10 cellular contexts compared by ENCODE assay signal in the genomic region with DNA sequence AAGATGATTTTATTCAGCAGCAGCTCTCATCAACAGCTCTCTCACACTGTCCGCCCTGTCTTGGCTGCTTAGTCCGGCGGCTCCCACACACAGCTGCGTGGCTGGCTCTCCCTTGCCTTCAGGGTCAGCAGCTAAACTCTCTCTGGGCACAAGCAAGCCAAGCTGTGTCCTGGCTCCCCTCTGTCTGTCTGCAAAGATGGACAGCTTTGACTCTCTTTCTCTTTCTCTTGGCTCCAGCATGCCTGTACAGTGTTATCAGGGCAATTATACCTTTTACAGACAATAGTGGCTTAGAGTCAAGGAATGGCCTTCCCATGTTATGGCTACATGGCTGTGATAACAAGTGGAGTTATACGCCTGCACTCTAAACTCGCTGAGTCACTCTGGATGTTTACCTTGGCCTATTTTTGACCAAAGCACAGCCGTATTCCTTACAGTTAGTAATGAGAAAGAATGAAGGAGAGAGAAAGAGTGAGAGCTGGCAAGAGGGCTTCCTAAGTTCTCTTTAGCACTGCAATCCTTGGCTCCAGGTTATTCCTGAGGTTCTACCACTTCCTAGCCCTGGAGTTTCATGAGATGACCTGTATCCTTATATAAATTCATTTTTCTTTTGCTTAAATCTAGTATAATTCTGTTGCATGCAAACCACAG. TPM values are rescaled to one million over a fixed set of nuclear protein-coding genes. Genes with fewer than 3 reads are reported as not detected.
A peak's percentile ranks its signal among the peaks of the same experiment; 100 is the strongest.
DNase-seq lines count a peak whose midpoint lies in the region; ATAC-seq lines count a peak whose summit lies in the region.
"Had no signal": no experiment of that assay in that cellular context is flagged by ENCODE, and none has a peak within 500 bp of the region (broad histone marks: within the 10 kb centered on the region; RNA-seq: fewer than 3 reads in every experiment).

No MANE protein-coding gene starts in this region.

- H3K27me3 Mint-ChIP-seq in activated T-helper 1 cell treated with anti-CD3 and anti-CD28 coated beads, Interleukin-12 subunit alpha, Interleukin-12 subunit beta, Interleukin-2, Interleukin-4 antibody, amounts not matched to agents 30 ng/mL and 10 ng/mL and 1 ng/mL, durations not matched to agents 14 hours and 24 hours and 36 hours (ENCODE audit: insufficient read depth): no peaks in the 10 kb centered on the region

- peaks cover 8 to 14% of the 10 kb centered on the region in 2 donors for H3K4me1 ChIP-seq in mucosa of rectum (ENCODE audit: control insufficient read depth in 2 of 2, insufficient read depth in 2 of 2, low read length in 2 of 2)
- no peaks in the 10 kb centered on the region for H3K4me1 ChIP-seq in aorta (ENCODE audit: control insufficient read depth in 1 of 2, insufficient read depth in 2 of 2, low read length in 2 of 2)
- H3K4me1 ChIP-seq: BLaER1 had no signal

- no peaks in the 10 kb centered on the region for H3K9me3 Mint-ChIP-seq in activated T-helper 1 cell treated with anti-CD3 and anti-CD28 coated beads, Interleukin-12 subunit alpha, Interleukin-12 subunit beta, Interleukin-2, Interleukin-4 antibody, amounts not matched to agents 30 ng/mL and 10 ng/mL and 1 ng/mL, durations not matched to agents 14 hours and 24 hours and 36 hours
- H3K9me3 Mint-ChIP-seq: natural killer cell treated with Interleukin-12 subunit alpha and Interleukin-12 subunit beta and Interleukin-15 and Interleukin-18, amount 100 ng/mL, for 72 hours had no signal

- no peaks in the 10 kb centered on the region for H3K36me3 ChIP-seq in mucosa of rectum (ENCODE audit: control insufficient read depth in 2 of 2, insufficient read depth in 2 of 2, low read length in 2 of 2)
- no peaks in the 10 kb centered on the region for H3K36me3 ChIP-seq in aorta (ENCODE audit: control insufficient read depth in 1 of 2, insufficient read depth in 2 of 2, low read length in 1 of 2)
- H3K36me3 ChIP-seq: BLaER1 had no signal

- ATAC-seq in Right ventricle myocardium inferior (peak; percentile 88), aorta (ENCODE audit: low FRiP score) (peak; percentile 85)
- ATAC-seq: natural killer cell treated with Interleukin-12 subunit alpha and Interleukin-12 subunit beta and Interleukin-15 and Interleukin-18, amount 100 ng/mL, for 72 hours had no signal

- no peaks in the 10 kb centered on the region for H3K27me3 ChIP-seq in mucosa of rectum (ENCODE audit: control insufficient read depth in 2 of 2, insufficient read depth in 2 of 2, low read length in 2 of 2)
- no peaks in the 10 kb centered on the region for H3K27me3 ChIP-seq in aorta (ENCODE audit: control insufficient read depth in 1 of 2, insufficient read depth in 2 of 2, low read length in 1 of 2)
- H3K27me3 ChIP-seq: BLaER1 had no signal

- H3K4me3 ChIP-seq in mucosa of rectum (ENCODE audit: low read length in 2 of 2) (peak overlapping the region; percentile 40 to 48), aorta (ENCODE audit: low read length in 2 of 2) (no peak overlapping the region)
- H3K4me3 ChIP-seq: BLaER1 had no signal

- H3K27ac ChIP-seq in mucosa of rectum (ENCODE audit: low read depth in 2 of 2, low read length in 2 of 2) (peak overlapping the region; percentile 70 to 75), aorta (ENCODE audit: low read depth in 1 of 2, low read length in 2 of 2) (peak overlapping the region in 1 of 2 donors; percentile 78)
- H3K27ac ChIP-seq: BLaER1 had no signal

- H3K36me3 Mint-ChIP-seq in activated T-helper 1 cell treated with anti-CD3 and anti-CD28 coated beads, Interleukin-12 subunit alpha, Interleukin-12 subunit beta, Interleukin-2, Interleukin-4 antibody, amounts not matched to agents 30 ng/mL and 10 ng/mL and 1 ng/mL, durations not matched to agents 14 hours and 24 hours and 36 hours (ENCODE audit: low read depth): no peaks in the 10 kb centered on the region
- H3K36me3 Mint-ChIP-seq: natural killer cell treated with Interleukin-12 subunit alpha and Interleukin-12 subunit beta and Interleukin-15 and Interleukin-18, amount 100 ng/mL, for 72 hours had no signal

- peak; percentile 70 for DNase-seq in Right ventricle myocardium inferior (ENCODE audit: missing footprints)
- DNase-seq in cardiac septum (ENCODE audit: low spot score): no peak
- peak; percentile 90 to 97 for DNase-seq in dermis microvascular lymphatic vessel endothelial cell (ENCODE audit: low read depth in 2 of 2)
- DNase-seq in aorta: peak; percentile 71 to 80
- no peak for DNase-seq in cerebellar cortex (ENCODE audit: low spot score)
- no peak for DNase-seq in NCI-H82 treated with DMSO at 0.1 percent for 48 hours (lab: John Stamatoyannopoulos, UW; ENCODE audit: unreplicated experiment)
- DNase-seq in activated T-helper 1 cell treated with anti-CD3 and anti-CD28 coated beads, Interleukin-12 subunit alpha, Interleukin-12 subunit beta, Interleukin-2, Interleukin-4 antibody, amounts not matched to agents 30 ng/mL and 10 ng/mL and 1 ng/mL, durations not matched to agents 14 hours and 24 hours and 36 hours (ENCODE audit: low spot score): no peak

- H3K27ac Mint-ChIP-seq in activated T-helper 1 cell treated with anti-CD3 and anti-CD28 coated beads, Interleukin-12 subunit alpha, Interleukin-12 subunit beta, Interleukin-2, Interleukin-4 antibody, amounts not matched to agents 30 ng/mL and 10 ng/mL and 1 ng/mL, durations not matched to agents 14 hours and 24 hours and 36 hours: no peak overlapping the region
- H3K27ac Mint-ChIP-seq: natural killer cell treated with Interleukin-12 subunit alpha and Interleukin-12 subunit beta and Interleukin-15 and Interleukin-18, amount 100 ng/mL, for 72 hours had no signal

- no peak overlapping the region for H3K9ac ChIP-seq in mucosa of rectum (ENCODE audit: low read depth in 1 of 2, low read length in 2 of 2)
- H3K9ac ChIP-seq: BLaER1 had no signal

- no peak overlapping the region for H3K4me3 Mint-ChIP-seq in activated T-helper 1 cell treated with anti-CD3 and anti-CD28 coated beads, Interleukin-12 subunit alpha, Interleukin-12 subunit beta, Interleukin-2, Interleukin-4 antibody, amounts not matched to agents 30 ng/mL and 10 ng/mL and 1 ng/mL, durations not matched to agents 14 hours and 24 hours and 36 hours
- H3K4me3 Mint-ChIP-seq: natural killer cell treated with Interleukin-12 subunit alpha and Interleukin-12 subunit beta and Interleukin-15 and Interleukin-18, amount 100 ng/mL, for 72 hours had no signal

- intact Hi-C loops in Right ventricle myocardium inferior (cut with DNase I): no loop called here
- intact Hi-C loops in cardiac septum (cut with DNase I): no loop called here
- intact Hi-C loops in aorta (cut with DNase I): loop anchor here in 1 of 2 donors (10.0 kb wide), 1 partner anchor 61 kb away; a partner anchor contains a TSS
- intact Hi-C loops in activated T-helper 1 cell treated with anti-CD3 and anti-CD28 coated beads, Interleukin-12 subunit alpha, Interleukin-12 subunit beta, Interleukin-2, Interleukin-4 antibody, amounts not matched to agents 30 ng/mL and 10 ng/mL and 1 ng/mL, durations not matched to agents 14 hours and 24 hours and 36 hours (cut with micrococcal nuclease): no loop called here

- 0 to 3% methylated on average over 7 of the region's 7 CpGs for WGBS in aorta, 2 donors

- H3K4me1 Mint-ChIP-seq in activated T-helper 1 cell treated with anti-CD3 and anti-CD28 coated beads, Interleukin-12 subunit alpha, Interleukin-12 subunit beta, Interleukin-2, Interleukin-4 antibody, amounts not matched to agents 30 ng/mL and 10 ng/mL and 1 ng/mL, durations not matched to agents 14 hours and 24 hours and 36 hours (ENCODE audit: low read depth): no peaks in the 10 kb centered on the region

- H3K9me3 ChIP-seq in mucosa of rectum (ENCODE audit: control insufficient read depth in 2 of 2, low read length in 2 of 2) (no peaks in the 10 kb centered on the region), aorta (ENCODE audit: control insufficient read depth, low read length) (no peaks in the 10 kb centered on the region)

RNA-seq across cellular contexts. Expression of a gene that starts 59.9 kb away (rescaled TPM):
- total RNA-seq in Right ventricle myocardium inferior: 0.81 TPM
- 1.5 TPM for total RNA-seq in cardiac septum
- total RNA-seq in dermis microvascular lymphatic vessel endothelial cell: 3.7 and 14.7 TPM in 2 replicates
- total RNA-seq in aorta: 1 to 10 TPM; 2.1 to 2.8 TPM
- 1 to 10 TPM in 1 of 2 donors, under 1 TPM in 1; 0.25 to 1.4 TPM for polyA plus RNA-seq in aorta
- total RNA-seq in activated T-helper 1 cell treated with anti-CD3 and anti-CD28 coated beads, Interleukin-12 subunit alpha, Interleukin-12 subunit beta, Interleukin-2, Interleukin-4 antibody, amounts not matched to agents 30 ng/mL and 10 ng/mL and 1 ng/mL, durations not matched to agents 14 hours and 24 hours and 36 hours: 0.10 and 0.15 TPM in 2 replicates

Comparison
In these comparisons a context has a peak if more than half of its experiments do, and no peak if none do; other contexts are left out.
1. DNase-seq: peak in Right ventricle myocardium inferior (single experiment), dermis microvascular lymphatic vessel endothelial cell (2 of 2) and aorta (2 of 2); none in cardiac septum (single experiment), cerebellar cortex (single experiment), NCI-H82 treated with DMSO at 0.1 percent for 48 hours (single experiment) and activated T-helper 1 cell treated with anti-CD3 and anti-CD28 coated beads, Interleukin-12 subunit alpha, Interleukin-12 subunit beta, Interleukin-2, Interleukin-4 antibody, amounts not matched to agents 30 ng/mL and 10 ng/mL and 1 ng/mL, durations not matched to agents 14 hours and 24 hours and 36 hours (single experiment).
2. H3K4me3 ChIP-seq: peak in mucosa of rectum (2 of 2); none in aorta (0 of 2).